In the genomic region with DNA sequence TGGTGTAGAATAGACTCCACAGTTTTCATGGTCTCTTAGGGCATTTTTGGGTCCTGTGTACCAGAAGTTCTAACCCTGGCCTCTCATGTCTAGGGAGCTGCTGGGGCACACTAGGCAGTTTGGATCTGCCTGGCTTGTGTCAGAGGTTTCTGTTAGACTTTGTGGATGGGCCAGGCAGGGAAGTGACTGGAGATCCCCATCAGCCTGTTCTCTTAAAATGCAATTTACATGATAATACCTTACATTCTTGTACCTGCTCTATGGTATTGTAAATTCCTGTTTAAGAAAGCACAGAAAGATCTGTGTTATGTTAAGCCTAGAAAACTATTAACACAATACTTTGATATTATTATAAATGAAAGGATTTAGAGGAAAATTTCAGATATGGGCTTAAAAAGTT, we compare ENCODE assay signal across 16 cellular contexts.
DNase-seq lines count a peak whose midpoint lies in the region; ATAC-seq and TF ChIP-seq lines count a peak whose summit lies in the region.
"Had no signal": no experiment of that assay in that cellular context is flagged by ENCODE, and none has a peak within 500 bp of the region (broad histone marks: within the 10 kb centered on the region; RNA-seq: fewer than 3 reads in every experiment).

No MANE protein-coding gene starts in this region.

- DNase-seq in HAP-1 (ENCODE audit: low spot score in 2 of 2) (peak; percentile 64 to 87), WTC11 (ENCODE audit: low spot score) (peak; percentile 43), islet precursor cell (peak; percentile 70), activated T-cell treated with anti-CD3 and anti-CD28 coated beads for 4 hours (no peak), glomerular visceral epithelial cell (ENCODE audit: extremely low spot score) (no peak), SHP77 (lab: John Stamatoyannopoulos, UW) (no peak)
- DNase-seq: ACHN; CD4-positive, CD25-positive, alpha-beta regulatory T cell; DMS53; NCI-H1092; NCI-H2081 treated with DMSO at 0.1 percent for 48 hours; NCI-H510A; NCI-H82 had no signal

- H3K9me3 ChIP-seq in HAP-1 (no peaks in the 10 kb centered on the region), thymus (ENCODE audit: control insufficient read depth) (no peaks in the 10 kb centered on the region)

- peak; percentile 95 for ATAC-seq in WTC11
- ATAC-seq: Panc1 had no signal

- POLR2A ChIA-PET in WTC11 (lab: Charles Lee): no interaction called here

- H3K27ac Mint-ChIP-seq in WTC11: peak overlapping the region; percentile 97
- H3K27ac Mint-ChIP-seq: CD4-positive, CD25-positive, alpha-beta regulatory T cell had no signal

- in situ Hi-C loops in HAP-1 (cut with MboI; ENCODE audit: low sequenced_read_pairs): no loop called here

- no peak for TF ChIP-seq CTCF in WTC11 (IDR thresholded peaks at IDR 0.05)

- peaks cover 4% of the 10 kb centered on the region; the same call in 1 of the 2 replicates for H3K36me3 Mint-ChIP-seq in WTC11
- H3K36me3 Mint-ChIP-seq: CD4-positive, CD25-positive, alpha-beta regulatory T cell had no signal

- no peaks in the 10 kb centered on the region for H3K9me3 Mint-ChIP-seq in WTC11

- H3K4me1 ChIP-seq in HAP-1 (peaks cover 18% of the 10 kb centered on the region), thymus (ENCODE audit: control insufficient read depth, insufficient read depth, low read length) (no peaks in the 10 kb centered on the region)

- H3K27ac ChIP-seq in thymus (ENCODE audit: low read depth): peak overlapping the region; percentile 18
- H3K27ac ChIP-seq: SK-N-MC had no signal

- H3K4me3 ChIP-seq in HAP-1 (no peak overlapping the region), thymus (ENCODE audit: low read length) (no peak overlapping the region)
- H3K4me3 ChIP-seq: SK-N-MC had no signal

- H3K27me3 ChIP-seq in HAP-1 (ENCODE audit: low read depth) (no peaks in the 10 kb centered on the region), thymus (ENCODE audit: control insufficient read depth, insufficient read depth) (no peaks in the 10 kb centered on the region)

- no peaks in the 10 kb centered on the region for H3K36me3 ChIP-seq in HAP-1 (replicated peaks)
- H3K36me3 ChIP-seq in thymus (ENCODE audit: control insufficient read depth, insufficient read depth): no peaks in the 10 kb centered on the region

- CTCF ChIA-PET in WTC11 (lab: Charles Lee): interaction anchor here (1.4 kb wide), 2 partner anchors 22 to 37 kb away, joined by 4 to 5 read pairs; no protein-coding TSS in a partner anchor

- no peaks in the 10 kb centered on the region for H3K27me3 Mint-ChIP-seq in WTC11 (ENCODE audit: low read depth)
- H3K27me3 Mint-ChIP-seq: CD4-positive, CD25-positive, alpha-beta regulatory T cell had no signal

- H3K4me3 Mint-ChIP-seq in WTC11: peak overlapping the region; percentile 51
- H3K4me3 Mint-ChIP-seq: CD4-positive, CD25-positive, alpha-beta regulatory T cell had no signal

- peaks cover 55% of the 10 kb centered on the region for H3K4me1 Mint-ChIP-seq in WTC11
- H3K4me1 Mint-ChIP-seq: CD4-positive, CD25-positive, alpha-beta regulatory T cell had no signal

TF ChIP-seq in WTC11, 78 proteins besides CTCF, POLR2A, EP300 and RAD21:
- TF ChIP-seq SOX15 (CRISPR knock-in tag; IDR thresholded peaks at IDR 0.05): no peak
- TF ChIP-seq, protein P1, sequence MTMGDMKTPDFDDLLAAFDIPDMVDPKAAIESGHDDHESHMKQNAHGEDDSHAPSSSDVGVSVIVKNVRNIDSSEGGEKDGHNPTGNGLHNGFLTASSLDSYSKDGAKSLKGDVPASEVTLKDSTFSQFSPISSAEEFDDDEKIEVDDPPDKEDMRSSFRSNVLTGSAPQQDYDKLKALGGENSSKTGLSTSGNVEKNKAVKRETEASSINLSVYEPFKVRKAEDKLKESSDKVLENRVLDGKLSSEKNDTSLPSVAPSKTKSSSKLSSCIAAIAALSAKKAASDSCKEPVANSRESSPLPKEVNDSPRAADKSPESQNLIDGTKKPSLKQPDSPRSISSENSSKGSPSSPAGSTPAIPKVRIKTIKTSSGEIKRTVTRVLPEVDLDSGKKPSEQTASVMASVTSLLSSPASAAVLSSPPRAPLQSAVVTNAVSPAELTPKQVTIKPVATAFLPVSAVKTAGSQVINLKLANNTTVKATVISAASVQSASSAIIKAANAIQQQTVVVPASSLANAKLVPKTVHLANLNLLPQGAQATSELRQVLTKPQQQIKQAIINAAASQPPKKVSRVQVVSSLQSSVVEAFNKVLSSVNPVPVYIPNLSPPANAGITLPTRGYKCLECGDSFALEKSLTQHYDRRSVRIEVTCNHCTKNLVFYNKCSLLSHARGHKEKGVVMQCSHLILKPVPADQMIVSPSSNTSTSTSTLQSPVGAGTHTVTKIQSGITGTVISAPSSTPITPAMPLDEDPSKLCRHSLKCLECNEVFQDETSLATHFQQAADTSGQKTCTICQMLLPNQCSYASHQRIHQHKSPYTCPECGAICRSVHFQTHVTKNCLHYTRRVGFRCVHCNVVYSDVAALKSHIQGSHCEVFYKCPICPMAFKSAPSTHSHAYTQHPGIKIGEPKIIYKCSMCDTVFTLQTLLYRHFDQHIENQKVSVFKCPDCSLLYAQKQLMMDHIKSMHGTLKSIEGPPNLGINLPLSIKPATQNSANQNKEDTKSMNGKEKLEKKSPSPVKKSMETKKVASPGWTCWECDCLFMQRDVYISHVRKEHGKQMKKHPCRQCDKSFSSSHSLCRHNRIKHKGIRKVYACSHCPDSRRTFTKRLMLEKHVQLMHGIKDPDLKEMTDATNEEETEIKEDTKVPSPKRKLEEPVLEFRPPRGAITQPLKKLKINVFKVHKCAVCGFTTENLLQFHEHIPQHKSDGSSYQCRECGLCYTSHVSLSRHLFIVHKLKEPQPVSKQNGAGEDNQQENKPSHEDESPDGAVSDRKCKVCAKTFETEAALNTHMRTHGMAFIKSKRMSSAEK (CRISPR knock-in tag; IDR thresholded peaks at IDR 0.05; ENCODE audit: borderline replicate concordance): no peak
- no peak for TF ChIP-seq RELA (CRISPR knock-in tag; IDR thresholded peaks at IDR 0.05; ENCODE audit: borderline replicate concordance)
- TF ChIP-seq CBFB (CRISPR knock-in tag; IDR thresholded peaks at IDR 0.05; ENCODE audit: low read depth): no peak
- no peak for TF ChIP-seq NR2C2 (CRISPR knock-in tag; IDR thresholded peaks at IDR 0.05)
- TF ChIP-seq, protein P2, sequence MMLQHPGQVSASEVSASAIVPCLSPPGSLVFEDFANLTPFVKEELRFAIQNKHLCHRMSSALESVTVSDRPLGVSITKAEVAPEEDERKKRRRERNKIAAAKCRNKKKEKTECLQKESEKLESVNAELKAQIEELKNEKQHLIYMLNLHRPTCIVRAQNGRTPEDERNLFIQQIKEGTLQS (CRISPR knock-in tag; conservative IDR thresholded peaks at IDR 0.05): no peak
- TF ChIP-seq NR3C1 (CRISPR knock-in tag; conservative IDR thresholded peaks at IDR 0.05; ENCODE audit: low read depth): no peak
- TF ChIP-seq FOXP1 (CRISPR knock-in tag; IDR thresholded peaks at IDR 0.05; ENCODE audit: borderline replicate concordance): no peak
- TF ChIP-seq, protein P3, sequence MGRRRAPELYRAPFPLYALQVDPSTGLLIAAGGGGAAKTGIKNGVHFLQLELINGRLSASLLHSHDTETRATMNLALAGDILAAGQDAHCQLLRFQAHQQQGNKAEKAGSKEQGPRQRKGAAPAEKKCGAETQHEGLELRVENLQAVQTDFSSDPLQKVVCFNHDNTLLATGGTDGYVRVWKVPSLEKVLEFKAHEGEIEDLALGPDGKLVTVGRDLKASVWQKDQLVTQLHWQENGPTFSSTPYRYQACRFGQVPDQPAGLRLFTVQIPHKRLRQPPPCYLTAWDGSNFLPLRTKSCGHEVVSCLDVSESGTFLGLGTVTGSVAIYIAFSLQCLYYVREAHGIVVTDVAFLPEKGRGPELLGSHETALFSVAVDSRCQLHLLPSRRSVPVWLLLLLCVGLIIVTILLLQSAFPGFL (CRISPR knock-in tag; IDR thresholded peaks at IDR 0.05; ENCODE audit: borderline replicate concordance): no peak
- TF ChIP-seq NR1H2 (CRISPR knock-in tag; IDR thresholded peaks at IDR 0.05): no peak
- TF ChIP-seq, protein P4, sequence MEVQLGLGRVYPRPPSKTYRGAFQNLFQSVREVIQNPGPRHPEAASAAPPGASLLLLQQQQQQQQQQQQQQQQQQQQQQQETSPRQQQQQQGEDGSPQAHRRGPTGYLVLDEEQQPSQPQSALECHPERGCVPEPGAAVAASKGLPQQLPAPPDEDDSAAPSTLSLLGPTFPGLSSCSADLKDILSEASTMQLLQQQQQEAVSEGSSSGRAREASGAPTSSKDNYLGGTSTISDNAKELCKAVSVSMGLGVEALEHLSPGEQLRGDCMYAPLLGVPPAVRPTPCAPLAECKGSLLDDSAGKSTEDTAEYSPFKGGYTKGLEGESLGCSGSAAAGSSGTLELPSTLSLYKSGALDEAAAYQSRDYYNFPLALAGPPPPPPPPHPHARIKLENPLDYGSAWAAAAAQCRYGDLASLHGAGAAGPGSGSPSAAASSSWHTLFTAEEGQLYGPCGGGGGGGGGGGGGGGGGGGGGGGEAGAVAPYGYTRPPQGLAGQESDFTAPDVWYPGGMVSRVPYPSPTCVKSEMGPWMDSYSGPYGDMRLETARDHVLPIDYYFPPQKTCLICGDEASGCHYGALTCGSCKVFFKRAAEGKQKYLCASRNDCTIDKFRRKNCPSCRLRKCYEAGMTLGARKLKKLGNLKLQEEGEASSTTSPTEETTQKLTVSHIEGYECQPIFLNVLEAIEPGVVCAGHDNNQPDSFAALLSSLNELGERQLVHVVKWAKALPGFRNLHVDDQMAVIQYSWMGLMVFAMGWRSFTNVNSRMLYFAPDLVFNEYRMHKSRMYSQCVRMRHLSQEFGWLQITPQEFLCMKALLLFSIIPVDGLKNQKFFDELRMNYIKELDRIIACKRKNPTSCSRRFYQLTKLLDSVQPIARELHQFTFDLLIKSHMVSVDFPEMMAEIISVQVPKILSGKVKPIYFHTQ (CRISPR knock-in tag; IDR thresholded peaks at IDR 0.05): no peak
- no peak for TF ChIP-seq PRRX2 (CRISPR knock-in tag; IDR thresholded peaks at IDR 0.05)
- TF ChIP-seq, protein P5, sequence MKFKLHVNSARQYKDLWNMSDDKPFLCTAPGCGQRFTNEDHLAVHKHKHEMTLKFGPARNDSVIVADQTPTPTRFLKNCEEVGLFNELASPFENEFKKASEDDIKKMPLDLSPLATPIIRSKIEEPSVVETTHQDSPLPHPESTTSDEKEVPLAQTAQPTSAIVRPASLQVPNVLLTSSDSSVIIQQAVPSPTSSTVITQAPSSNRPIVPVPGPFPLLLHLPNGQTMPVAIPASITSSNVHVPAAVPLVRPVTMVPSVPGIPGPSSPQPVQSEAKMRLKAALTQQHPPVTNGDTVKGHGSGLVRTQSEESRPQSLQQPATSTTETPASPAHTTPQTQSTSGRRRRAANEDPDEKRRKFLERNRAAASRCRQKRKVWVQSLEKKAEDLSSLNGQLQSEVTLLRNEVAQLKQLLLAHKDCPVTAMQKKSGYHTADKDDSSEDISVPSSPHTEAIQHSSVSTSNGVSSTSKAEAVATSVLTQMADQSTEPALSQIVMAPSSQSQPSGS (CRISPR knock-in tag; IDR thresholded peaks at IDR 0.05; ENCODE audit: borderline replicate concordance, low read depth): no peak
- TF ChIP-seq NFYB (CRISPR knock-in tag; conservative IDR thresholded peaks at IDR 0.05; ENCODE audit: low read depth): no peak
- no peak for TF ChIP-seq EMX1 (CRISPR knock-in tag; IDR thresholded peaks at IDR 0.05)
- no peak for TF ChIP-seq ZNF396 (CRISPR knock-in tag; IDR thresholded peaks at IDR 0.05; ENCODE audit: borderline replicate concordance)

Comparison
In these comparisons a context has a peak if more than half of its experiments do, and no peak if none do; other contexts are left out.
1. DNase-seq: peak in HAP-1 (2 of 2), WTC11 (single experiment) and islet precursor cell (single experiment); none in activated T-cell treated with anti-CD3 and anti-CD28 coated beads for 4 hours (single experiment), glomerular visceral epithelial cell (single experiment) and SHP77 (0 of 2).